ENCODE assay signal across 1 cellular context in the genomic region with DNA sequence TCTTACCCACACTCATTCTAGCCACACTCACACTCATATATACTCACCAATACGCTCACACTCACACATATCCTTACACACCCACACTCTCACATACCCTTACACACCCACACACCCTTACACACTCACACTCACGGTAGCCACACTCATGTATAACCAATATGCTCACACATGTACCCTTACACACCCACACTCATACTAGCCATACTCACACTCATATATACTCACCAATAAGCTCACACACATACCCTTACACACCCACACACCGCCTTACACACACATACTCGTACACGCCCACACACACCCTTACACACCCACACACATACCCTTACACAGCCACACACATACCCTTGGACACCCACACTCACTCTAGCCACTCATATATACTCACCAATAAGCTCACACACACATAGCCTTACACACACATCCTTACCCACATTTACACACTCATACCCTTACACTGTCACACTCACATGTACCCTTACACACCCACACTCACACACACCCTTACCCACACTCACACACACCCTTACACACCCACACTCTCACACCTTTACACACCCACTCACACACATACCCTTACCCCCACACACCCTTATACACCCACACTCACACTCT.
TF ChIP-seq lines count a peak whose summit lies in the region.

No MANE protein-coding gene starts in this region.

TF ChIP-seq in HCT116, 20 proteins besides CTCF, POLR2A, EP300 and RAD21 (continued from another document):
- TF ChIP-seq, protein P1, sequence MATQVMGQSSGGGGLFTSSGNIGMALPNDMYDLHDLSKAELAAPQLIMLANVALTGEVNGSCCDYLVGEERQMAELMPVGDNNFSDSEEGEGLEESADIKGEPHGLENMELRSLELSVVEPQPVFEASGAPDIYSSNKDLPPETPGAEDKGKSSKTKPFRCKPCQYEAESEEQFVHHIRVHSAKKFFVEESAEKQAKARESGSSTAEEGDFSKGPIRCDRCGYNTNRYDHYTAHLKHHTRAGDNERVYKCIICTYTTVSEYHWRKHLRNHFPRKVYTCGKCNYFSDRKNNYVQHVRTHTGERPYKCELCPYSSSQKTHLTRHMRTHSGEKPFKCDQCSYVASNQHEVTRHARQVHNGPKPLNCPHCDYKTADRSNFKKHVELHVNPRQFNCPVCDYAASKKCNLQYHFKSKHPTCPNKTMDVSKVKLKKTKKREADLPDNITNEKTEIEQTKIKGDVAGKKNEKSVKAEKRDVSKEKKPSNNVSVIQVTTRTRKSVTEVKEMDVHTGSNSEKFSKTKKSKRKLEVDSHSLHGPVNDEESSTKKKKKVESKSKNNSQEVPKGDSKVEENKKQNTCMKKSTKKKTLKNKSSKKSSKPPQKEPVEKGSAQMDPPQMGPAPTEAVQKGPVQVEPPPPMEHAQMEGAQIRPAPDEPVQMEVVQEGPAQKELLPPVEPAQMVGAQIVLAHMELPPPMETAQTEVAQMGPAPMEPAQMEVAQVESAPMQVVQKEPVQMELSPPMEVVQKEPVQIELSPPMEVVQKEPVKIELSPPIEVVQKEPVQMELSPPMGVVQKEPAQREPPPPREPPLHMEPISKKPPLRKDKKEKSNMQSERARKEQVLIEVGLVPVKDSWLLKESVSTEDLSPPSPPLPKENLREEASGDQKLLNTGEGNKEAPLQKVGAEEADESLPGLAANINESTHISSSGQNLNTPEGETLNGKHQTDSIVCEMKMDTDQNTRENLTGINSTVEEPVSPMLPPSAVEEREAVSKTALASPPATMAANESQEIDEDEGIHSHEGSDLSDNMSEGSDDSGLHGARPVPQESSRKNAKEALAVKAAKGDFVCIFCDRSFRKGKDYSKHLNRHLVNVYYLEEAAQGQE (IDR thresholded peaks at IDR 0.05; ENCODE audit: low read depth): no peak
- TF ChIP-seq YY1 (IDR thresholded peaks at IDR 0.05; ENCODE audit: extremely low read depth, insufficient replicate concordance, low read depth, low read length) (no peak), TCF7L2 (IDR thresholded peaks at IDR 0.05; ENCODE audit: borderline replicate concordance, extremely low read depth, insufficient read depth, insufficient read length) (no peak)
